1 cellular context compared by ENCODE assay signal in the genomic region with DNA sequence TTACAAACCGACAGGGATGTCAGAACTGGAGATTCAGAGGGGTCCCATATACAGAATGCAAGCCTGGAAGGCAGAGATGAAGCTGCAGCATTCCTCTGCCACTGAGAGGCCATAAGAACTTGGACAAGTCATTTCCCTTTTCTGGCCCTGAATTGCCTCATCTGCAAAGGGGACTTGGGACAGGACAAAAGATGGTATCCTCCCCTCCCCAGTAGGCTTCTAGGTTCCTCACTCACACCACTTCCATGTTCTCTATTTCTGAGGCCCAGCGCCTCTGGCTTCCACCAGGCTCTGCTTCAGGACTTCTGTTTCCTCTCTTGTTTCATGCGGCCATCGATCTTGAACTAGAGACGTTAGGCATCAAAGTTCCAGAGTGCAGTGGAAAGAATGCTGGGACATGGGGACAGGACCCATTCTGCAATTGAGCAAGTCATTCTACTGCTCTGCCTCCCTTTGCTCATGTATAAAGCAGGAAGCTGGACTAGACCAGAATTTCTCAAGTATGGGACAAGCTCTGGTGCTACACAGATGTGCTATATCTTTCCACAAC.
TF ChIP-seq lines count a peak whose summit lies in the region.

No MANE protein-coding gene starts in this region.

TF ChIP-seq in A549, 52 proteins besides CTCF, POLR2A, EP300 and RAD21 (continued from another document):
- TF ChIP-seq, protein P1, sequence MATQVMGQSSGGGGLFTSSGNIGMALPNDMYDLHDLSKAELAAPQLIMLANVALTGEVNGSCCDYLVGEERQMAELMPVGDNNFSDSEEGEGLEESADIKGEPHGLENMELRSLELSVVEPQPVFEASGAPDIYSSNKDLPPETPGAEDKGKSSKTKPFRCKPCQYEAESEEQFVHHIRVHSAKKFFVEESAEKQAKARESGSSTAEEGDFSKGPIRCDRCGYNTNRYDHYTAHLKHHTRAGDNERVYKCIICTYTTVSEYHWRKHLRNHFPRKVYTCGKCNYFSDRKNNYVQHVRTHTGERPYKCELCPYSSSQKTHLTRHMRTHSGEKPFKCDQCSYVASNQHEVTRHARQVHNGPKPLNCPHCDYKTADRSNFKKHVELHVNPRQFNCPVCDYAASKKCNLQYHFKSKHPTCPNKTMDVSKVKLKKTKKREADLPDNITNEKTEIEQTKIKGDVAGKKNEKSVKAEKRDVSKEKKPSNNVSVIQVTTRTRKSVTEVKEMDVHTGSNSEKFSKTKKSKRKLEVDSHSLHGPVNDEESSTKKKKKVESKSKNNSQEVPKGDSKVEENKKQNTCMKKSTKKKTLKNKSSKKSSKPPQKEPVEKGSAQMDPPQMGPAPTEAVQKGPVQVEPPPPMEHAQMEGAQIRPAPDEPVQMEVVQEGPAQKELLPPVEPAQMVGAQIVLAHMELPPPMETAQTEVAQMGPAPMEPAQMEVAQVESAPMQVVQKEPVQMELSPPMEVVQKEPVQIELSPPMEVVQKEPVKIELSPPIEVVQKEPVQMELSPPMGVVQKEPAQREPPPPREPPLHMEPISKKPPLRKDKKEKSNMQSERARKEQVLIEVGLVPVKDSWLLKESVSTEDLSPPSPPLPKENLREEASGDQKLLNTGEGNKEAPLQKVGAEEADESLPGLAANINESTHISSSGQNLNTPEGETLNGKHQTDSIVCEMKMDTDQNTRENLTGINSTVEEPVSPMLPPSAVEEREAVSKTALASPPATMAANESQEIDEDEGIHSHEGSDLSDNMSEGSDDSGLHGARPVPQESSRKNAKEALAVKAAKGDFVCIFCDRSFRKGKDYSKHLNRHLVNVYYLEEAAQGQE (IDR thresholded peaks at IDR 0.05), result peak; percentile 29; the same call in 1 of the 2 replicates
